Comparison of ENCODE assay signal across 1 cellular context in the genomic region with DNA sequence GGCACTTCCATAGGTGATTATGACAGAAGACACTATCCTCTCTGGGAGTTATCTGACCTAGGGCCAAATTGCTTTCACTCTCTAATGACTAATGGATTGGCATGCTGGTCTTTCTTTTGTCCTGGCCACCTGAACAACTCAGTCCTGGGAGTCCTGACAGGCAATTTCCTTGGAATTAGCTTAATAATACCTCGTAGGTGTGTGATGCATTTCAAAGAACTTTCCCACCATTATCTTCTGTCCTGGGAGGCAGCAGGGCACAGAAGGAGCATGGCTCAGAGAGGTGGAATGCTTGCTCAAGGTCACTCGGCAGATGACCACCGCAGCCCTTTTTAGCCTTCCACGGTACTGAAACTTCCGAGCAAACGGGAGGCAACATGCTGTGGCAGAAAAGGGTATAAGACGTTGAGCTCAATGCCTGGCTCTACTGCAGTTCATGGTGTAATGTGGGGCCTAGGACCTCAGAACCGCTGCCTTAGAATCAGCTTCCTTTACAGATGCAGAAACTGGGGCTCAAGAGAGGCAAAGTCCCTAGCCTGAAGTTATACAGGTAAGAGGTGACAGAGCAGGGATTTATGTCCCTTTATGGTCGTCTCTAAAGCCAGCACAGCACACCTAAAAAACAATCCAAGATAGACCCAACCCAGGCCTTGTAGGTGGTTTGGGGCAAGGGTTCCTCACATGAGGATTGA.
TF ChIP-seq lines count a peak whose summit lies in the region.

No MANE protein-coding gene starts in this region.

TF ChIP-seq in WTC11, 78 proteins besides CTCF, POLR2A, EP300 and RAD21 (continued from another document and continues in another):
- TF ChIP-seq ATF6 (CRISPR knock-in tag; IDR thresholded peaks at IDR 0.05): no peak
- TF ChIP-seq ZNF263 (CRISPR knock-in tag; IDR thresholded peaks at IDR 0.05; ENCODE audit: low read depth): no peak
- TF ChIP-seq STAT6 (CRISPR knock-in tag; conservative IDR thresholded peaks at IDR 0.05; ENCODE audit: low read depth): no peak
- TF ChIP-seq, protein P1, sequence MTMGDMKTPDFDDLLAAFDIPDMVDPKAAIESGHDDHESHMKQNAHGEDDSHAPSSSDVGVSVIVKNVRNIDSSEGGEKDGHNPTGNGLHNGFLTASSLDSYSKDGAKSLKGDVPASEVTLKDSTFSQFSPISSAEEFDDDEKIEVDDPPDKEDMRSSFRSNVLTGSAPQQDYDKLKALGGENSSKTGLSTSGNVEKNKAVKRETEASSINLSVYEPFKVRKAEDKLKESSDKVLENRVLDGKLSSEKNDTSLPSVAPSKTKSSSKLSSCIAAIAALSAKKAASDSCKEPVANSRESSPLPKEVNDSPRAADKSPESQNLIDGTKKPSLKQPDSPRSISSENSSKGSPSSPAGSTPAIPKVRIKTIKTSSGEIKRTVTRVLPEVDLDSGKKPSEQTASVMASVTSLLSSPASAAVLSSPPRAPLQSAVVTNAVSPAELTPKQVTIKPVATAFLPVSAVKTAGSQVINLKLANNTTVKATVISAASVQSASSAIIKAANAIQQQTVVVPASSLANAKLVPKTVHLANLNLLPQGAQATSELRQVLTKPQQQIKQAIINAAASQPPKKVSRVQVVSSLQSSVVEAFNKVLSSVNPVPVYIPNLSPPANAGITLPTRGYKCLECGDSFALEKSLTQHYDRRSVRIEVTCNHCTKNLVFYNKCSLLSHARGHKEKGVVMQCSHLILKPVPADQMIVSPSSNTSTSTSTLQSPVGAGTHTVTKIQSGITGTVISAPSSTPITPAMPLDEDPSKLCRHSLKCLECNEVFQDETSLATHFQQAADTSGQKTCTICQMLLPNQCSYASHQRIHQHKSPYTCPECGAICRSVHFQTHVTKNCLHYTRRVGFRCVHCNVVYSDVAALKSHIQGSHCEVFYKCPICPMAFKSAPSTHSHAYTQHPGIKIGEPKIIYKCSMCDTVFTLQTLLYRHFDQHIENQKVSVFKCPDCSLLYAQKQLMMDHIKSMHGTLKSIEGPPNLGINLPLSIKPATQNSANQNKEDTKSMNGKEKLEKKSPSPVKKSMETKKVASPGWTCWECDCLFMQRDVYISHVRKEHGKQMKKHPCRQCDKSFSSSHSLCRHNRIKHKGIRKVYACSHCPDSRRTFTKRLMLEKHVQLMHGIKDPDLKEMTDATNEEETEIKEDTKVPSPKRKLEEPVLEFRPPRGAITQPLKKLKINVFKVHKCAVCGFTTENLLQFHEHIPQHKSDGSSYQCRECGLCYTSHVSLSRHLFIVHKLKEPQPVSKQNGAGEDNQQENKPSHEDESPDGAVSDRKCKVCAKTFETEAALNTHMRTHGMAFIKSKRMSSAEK (CRISPR knock-in tag; IDR thresholded peaks at IDR 0.05; ENCODE audit: borderline replicate concordance): no peak
- TF ChIP-seq CREM (CRISPR knock-in tag; IDR thresholded peaks at IDR 0.05): peak; percentile 73; the same call in 1 of the 2 replicates
- TF ChIP-seq SMAD4 (CRISPR knock-in tag; IDR thresholded peaks at IDR 0.05): no peak
- TF ChIP-seq ZNF219 (CRISPR knock-in tag; IDR thresholded peaks at IDR 0.05; ENCODE audit: borderline replicate concordance): 0 out of 2 replicates have a peak, but pooled peaks have one; percentile 56
- TF ChIP-seq, protein P2, sequence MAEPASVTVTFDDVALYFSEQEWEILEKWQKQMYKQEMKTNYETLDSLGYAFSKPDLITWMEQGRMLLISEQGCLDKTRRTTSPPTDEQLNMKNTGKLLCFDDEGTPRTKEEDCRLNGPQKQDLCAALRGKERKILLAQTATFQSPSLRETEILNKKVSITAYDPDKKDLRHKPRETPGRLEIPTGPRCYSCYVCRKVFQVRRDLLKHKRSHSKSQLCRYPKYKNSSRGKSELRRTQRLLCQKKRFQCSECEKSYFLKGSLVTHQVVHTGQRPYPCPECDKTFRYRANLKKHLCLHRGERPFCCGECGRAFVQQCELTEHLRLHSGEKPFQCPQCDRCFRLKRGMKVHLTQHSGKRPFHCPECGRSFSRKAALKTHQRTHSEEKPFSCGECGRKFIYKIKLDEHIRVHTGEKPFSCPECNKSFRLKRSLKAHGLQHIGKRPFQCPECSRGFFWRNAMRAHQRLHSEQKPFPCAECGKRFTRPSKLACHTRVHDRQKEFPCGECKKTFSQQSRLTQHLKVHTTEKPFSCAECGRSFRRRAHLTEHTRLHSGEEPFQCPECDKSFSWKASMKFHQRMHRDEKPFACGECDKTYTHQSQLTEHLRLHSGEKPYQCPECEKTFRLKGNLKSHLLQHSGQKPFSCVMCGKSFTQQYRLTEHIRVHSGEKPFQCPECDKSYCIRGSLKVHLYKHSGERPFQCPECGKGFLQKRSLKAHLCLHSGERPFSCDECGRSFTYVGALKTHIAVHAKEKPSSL (CRISPR knock-in tag; conservative IDR thresholded peaks at IDR 0.05): peak; percentile 15
- TF ChIP-seq, protein P3, sequence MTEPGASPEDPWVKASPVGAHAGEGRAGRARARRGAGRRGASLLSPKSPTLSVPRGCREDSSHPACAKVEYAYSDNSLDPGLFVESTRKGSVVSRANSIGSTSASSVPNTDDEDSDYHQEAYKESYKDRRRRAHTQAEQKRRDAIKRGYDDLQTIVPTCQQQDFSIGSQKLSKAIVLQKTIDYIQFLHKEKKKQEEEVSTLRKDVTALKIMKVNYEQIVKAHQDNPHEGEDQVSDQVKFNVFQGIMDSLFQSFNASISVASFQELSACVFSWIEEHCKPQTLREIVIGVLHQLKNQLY (CRISPR knock-in tag; IDR thresholded peaks at IDR 0.05): no peak
- TF ChIP-seq, protein P4, sequence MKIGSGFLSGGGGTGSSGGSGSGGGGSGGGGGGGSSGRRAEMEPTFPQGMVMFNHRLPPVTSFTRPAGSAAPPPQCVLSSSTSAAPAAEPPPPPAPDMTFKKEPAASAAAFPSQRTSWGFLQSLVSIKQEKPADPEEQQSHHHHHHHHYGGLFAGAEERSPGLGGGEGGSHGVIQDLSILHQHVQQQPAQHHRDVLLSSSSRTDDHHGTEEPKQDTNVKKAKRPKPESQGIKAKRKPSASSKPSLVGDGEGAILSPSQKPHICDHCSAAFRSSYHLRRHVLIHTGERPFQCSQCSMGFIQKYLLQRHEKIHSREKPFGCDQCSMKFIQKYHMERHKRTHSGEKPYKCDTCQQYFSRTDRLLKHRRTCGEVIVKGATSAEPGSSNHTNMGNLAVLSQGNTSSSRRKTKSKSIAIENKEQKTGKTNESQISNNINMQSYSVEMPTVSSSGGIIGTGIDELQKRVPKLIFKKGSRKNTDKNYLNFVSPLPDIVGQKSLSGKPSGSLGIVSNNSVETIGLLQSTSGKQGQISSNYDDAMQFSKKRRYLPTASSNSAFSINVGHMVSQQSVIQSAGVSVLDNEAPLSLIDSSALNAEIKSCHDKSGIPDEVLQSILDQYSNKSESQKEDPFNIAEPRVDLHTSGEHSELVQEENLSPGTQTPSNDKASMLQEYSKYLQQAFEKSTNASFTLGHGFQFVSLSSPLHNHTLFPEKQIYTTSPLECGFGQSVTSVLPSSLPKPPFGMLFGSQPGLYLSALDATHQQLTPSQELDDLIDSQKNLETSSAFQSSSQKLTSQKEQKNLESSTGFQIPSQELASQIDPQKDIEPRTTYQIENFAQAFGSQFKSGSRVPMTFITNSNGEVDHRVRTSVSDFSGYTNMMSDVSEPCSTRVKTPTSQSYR (CRISPR knock-in tag; IDR thresholded peaks at IDR 0.05): peak; percentile 82; the same call in 1 of the 2 replicates
- peak; percentile 92 for TF ChIP-seq ESRRA (CRISPR knock-in tag; IDR thresholded peaks at IDR 0.05; ENCODE audit: borderline replicate concordance)
- TF ChIP-seq, protein P5, sequence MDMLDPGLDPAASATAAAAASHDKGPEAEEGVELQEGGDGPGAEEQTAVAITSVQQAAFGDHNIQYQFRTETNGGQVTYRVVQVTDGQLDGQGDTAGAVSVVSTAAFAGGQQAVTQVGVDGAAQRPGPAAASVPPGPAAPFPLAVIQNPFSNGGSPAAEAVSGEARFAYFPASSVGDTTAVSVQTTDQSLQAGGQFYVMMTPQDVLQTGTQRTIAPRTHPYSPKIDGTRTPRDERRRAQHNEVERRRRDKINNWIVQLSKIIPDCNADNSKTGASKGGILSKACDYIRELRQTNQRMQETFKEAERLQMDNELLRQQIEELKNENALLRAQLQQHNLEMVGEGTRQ (CRISPR knock-in tag; IDR thresholded peaks at IDR 0.05): no peak
- TF ChIP-seq GRHL2 (CRISPR knock-in tag; IDR thresholded peaks at IDR 0.05; ENCODE audit: insufficient replicate concordance, severe bottlenecking): no peak
- TF ChIP-seq FOXJ3 (CRISPR knock-in tag; IDR thresholded peaks at IDR 0.05; ENCODE audit: borderline replicate concordance): no peak
- TF ChIP-seq TCF7 (CRISPR knock-in tag; IDR thresholded peaks at IDR 0.05; ENCODE audit: low read depth): no peak
- TF ChIP-seq ZNF138 (CRISPR knock-in tag; conservative IDR thresholded peaks at IDR 0.05): no peak
- TF ChIP-seq, protein P6, sequence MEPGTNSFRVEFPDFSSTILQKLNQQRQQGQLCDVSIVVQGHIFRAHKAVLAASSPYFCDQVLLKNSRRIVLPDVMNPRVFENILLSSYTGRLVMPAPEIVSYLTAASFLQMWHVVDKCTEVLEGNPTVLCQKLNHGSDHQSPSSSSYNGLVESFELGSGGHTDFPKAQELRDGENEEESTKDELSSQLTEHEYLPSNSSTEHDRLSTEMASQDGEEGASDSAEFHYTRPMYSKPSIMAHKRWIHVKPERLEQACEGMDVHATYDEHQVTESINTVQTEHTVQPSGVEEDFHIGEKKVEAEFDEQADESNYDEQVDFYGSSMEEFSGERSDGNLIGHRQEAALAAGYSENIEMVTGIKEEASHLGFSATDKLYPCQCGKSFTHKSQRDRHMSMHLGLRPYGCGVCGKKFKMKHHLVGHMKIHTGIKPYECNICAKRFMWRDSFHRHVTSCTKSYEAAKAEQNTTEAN (CRISPR knock-in tag; IDR thresholded peaks at IDR 0.05): peak; percentile 72; the same call in 1 of the 2 replicates
- peak; percentile 83 for TF ChIP-seq FOXK1 (CRISPR knock-in tag; IDR thresholded peaks at IDR 0.05)
- no peak for TF ChIP-seq E2F4 (CRISPR knock-in tag; IDR thresholded peaks at IDR 0.05; ENCODE audit: borderline replicate concordance, low read depth)
- TF ChIP-seq RORB (CRISPR knock-in tag; IDR thresholded peaks at IDR 0.05): no peak
- no peak for TF ChIP-seq E2F1 (CRISPR knock-in tag; IDR thresholded peaks at IDR 0.05)
- 0 out of 2 replicates have a peak, but pooled peaks have one; percentile 31 for TF ChIP-seq ZNF671 (CRISPR knock-in tag; IDR thresholded peaks at IDR 0.05)
- no peak for TF ChIP-seq SOX15 (CRISPR knock-in tag; IDR thresholded peaks at IDR 0.05)
- TF ChIP-seq, protein P7, sequence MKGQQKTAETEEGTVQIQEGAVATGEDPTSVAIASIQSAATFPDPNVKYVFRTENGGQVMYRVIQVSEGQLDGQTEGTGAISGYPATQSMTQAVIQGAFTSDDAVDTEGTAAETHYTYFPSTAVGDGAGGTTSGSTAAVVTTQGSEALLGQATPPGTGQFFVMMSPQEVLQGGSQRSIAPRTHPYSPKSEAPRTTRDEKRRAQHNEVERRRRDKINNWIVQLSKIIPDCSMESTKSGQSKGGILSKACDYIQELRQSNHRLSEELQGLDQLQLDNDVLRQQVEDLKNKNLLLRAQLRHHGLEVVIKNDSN (CRISPR knock-in tag; IDR thresholded peaks at IDR 0.05): peak; percentile 56; the same call in 1 of the 2 replicates
- no peak for TF ChIP-seq HMGXB4 (CRISPR knock-in tag; IDR thresholded peaks at IDR 0.05)
